ENCODE assay signal across 7 cellular contexts in genomic region chr20:16476032-16476431, GRCh38.
A peak's percentile ranks its signal among the peaks of the same experiment; 100 is the strongest.
DNase-seq lines count a peak whose midpoint lies in the region; ATAC-seq and TF ChIP-seq lines count a peak whose summit lies in the region.

No MANE protein-coding gene starts in this region.

- H3K4me3 ChIP-seq in thoracic aorta: no peak overlapping the region

- peak; percentile 66 for ATAC-seq in HG02798 (IDR thresholded peaks at IDR 0.05; ENCODE audit: poor library complexity, unreplicated experiment)
- ATAC-seq in thoracic aorta (ENCODE audit: insufficient number of reproducible peaks, low FRiP score, low read depth): peak; percentile 49
- ATAC-seq in GM21737 (IDR thresholded peaks at IDR 0.05; ENCODE audit: unreplicated experiment): no peak

- H3K36me3 ChIP-seq in thoracic aorta: no peaks in the 10 kb centered on the region

- H3K9me3 ChIP-seq in thoracic aorta: no peaks in the 10 kb centered on the region

- H3K27me3 ChIP-seq in thoracic aorta (replicated peaks; ENCODE audit: insufficient read depth): no peaks in the 10 kb centered on the region

- no peak overlapping the region for H3K27ac ChIP-seq in thoracic aorta

- TF ChIP-seq CTCF in GM12872 (IDR thresholded peaks at IDR 0.05; ENCODE audit: insufficient read depth, low read depth, low read length): peak; percentile 47
- TF ChIP-seq CTCF in thoracic aorta (IDR thresholded peaks at IDR 0.05): peak; percentile 67

- H3K4me1 ChIP-seq in thoracic aorta (ENCODE audit: control insufficient read depth in 1 of 2, low read depth in 2 of 2): peaks cover 9 to 14% of the 10 kb centered on the region in 2 donors

- DNase-seq in NCI-H2196 treated with DMSO at 0.1 percent for 48 hours (lab: John Stamatoyannopoulos, UW; ENCODE audit: unreplicated experiment): peak; percentile 66
- DNase-seq in astrocyte of the hippocampus (ENCODE audit: low read depth, low spot score): peak; percentile 66
- DNase-seq in iPS-NIHi11 (ENCODE audit: low spot score): peak; percentile 32
- DNase-seq in thoracic aorta (ENCODE audit: low spot score): no peak
